11 cellular contexts compared by ENCODE assay signal in genomic region chr2:127516031-127516430, GRCh38. TPM values are rescaled to one million over a fixed set of nuclear protein-coding genes. Genes with fewer than 3 reads are reported as not detected.
DNase-seq lines count a peak whose midpoint lies in the region; ATAC-seq and TF ChIP-seq lines count a peak whose summit lies in the region.
"Had no signal": no experiment of that assay in that cellular context is flagged by ENCODE, and none has a peak within 500 bp of the region (broad histone marks: within the 10 kb centered on the region; RNA-seq: fewer than 3 reads in every experiment).

No MANE protein-coding gene starts in this region.

- H3K36me3 ChIP-seq in left lung (peaks cover 0 to 58% of the 10 kb centered on the region in 2 donors), PC-3 (ENCODE audit: low read depth, low read length) (peaks cover 46% of the 10 kb centered on the region; the same call in 1 of the 2 replicates)

- H2AFZ ChIP-seq in PC-3 (ENCODE audit: low read length), result no peak overlapping the region

- peaks cover 44% of the 10 kb centered on the region for H3K36me3 Mint-ChIP-seq in HFFc6 (ENCODE audit: low read depth)
- peaks cover 44 to 56% of the 10 kb centered on the region in 2 donors for H3K36me3 Mint-ChIP-seq in stimulated activated naive B cell treated with anti-CD40 and anti-IgM and Interleukin-4, amounts not matched to agents 10 μg/mL and 1 μg/mL and 100 μg/mL, for 72 hours

- DNase-seq in HFFc6 (peak; percentile 12), cardiac fibroblast (ENCODE audit: low read depth in 2 of 2) (peak; percentile 85 to 87), left lung (peak; percentile 87 to 89), cerebellum (ENCODE audit: low spot score) (no peak), PC-3 (no peak)
- DNase-seq in stimulated activated naive B cell treated with anti-CD40 and anti-IgM and Interleukin-4, amounts not matched to agents 10 μg/mL and 1 μg/mL and 100 μg/mL, for 72 hours, result no peak
- DNase-seq: NCI-H1694 treated with DMSO at 0.1 percent for 48 hours, retina, SW 1271 had no signal

- H3K27me3 ChIP-seq in left lung (no peaks in the 10 kb centered on the region), PC-3 (ENCODE audit: low read length) (no peaks in the 10 kb centered on the region)

- no TSS peak for BruUV-seq in PC-3 (replicated peaks; lab: Mats Ljungman, UMichigan)

- no peak overlapping the region for H3K4me3 ChIP-seq in cardiac fibroblast (replicated peaks in 1 of 2; ENCODE audit: low read depth in 2 of 2, low read length in 2 of 2)
- H3K4me3 ChIP-seq in left lung, result no peak overlapping the region
- no peak overlapping the region for H3K4me3 ChIP-seq in PC-3 (ENCODE audit: low read length)

- no peaks in the 10 kb centered on the region for H3K9me2 ChIP-seq in PC-3 (replicated peaks; ENCODE audit: low read length)

- CTCF ChIA-PET in PC-3 (lab: Charles Lee), result no interaction called here

- peak overlapping the region; percentile 33; the same call in 1 of the 2 replicates for H3K4me3 Mint-ChIP-seq in HFFc6
- no peak overlapping the region for H3K4me3 Mint-ChIP-seq in stimulated activated naive B cell treated with anti-CD40 and anti-IgM and Interleukin-4, amounts not matched to agents 10 μg/mL and 1 μg/mL and 100 μg/mL, for 72 hours

- H3K4me1 Mint-ChIP-seq in HFFc6 (ENCODE audit: low read depth), result peaks cover 66% of the 10 kb centered on the region
- peaks cover 32 to 69% of the 10 kb centered on the region in 2 donors for H3K4me1 Mint-ChIP-seq in stimulated activated naive B cell treated with anti-CD40 and anti-IgM and Interleukin-4, amounts not matched to agents 10 μg/mL and 1 μg/mL and 100 μg/mL, for 72 hours

- H3K27ac ChIP-seq in left lung, result peak overlapping the region; percentile 62 to 74
- H3K27ac ChIP-seq in PC-3 (ENCODE audit: low read length), result no peak overlapping the region

- H3F3A ChIP-seq in PC-3 (ENCODE audit: low read length, unreplicated experiment), result no peaks in the 10 kb centered on the region

- H3K4me1 ChIP-seq in left lung, result peaks cover 14 to 50% of the 10 kb centered on the region in 2 donors
- no peaks in the 10 kb centered on the region for H3K4me1 ChIP-seq in PC-3 (ENCODE audit: insufficient read depth, low read length)

- no peaks in the 10 kb centered on the region for H3K9me3 Mint-ChIP-seq in HFFc6
- H3K9me3 Mint-ChIP-seq in stimulated activated naive B cell treated with anti-CD40 and anti-IgM and Interleukin-4, amounts not matched to agents 10 μg/mL and 1 μg/mL and 100 μg/mL, for 72 hours, result no peaks in the 10 kb centered on the region

- POLR2A ChIA-PET in PC-3 (lab: Charles Lee; ENCODE audit: unreplicated experiment), result no interaction called here

- H3K27me3 Mint-ChIP-seq in HFFc6 (ENCODE audit: insufficient read depth), result peaks cover 2% of the 10 kb centered on the region; the same call in 1 of the 2 replicates
- H3K27me3 Mint-ChIP-seq in stimulated activated naive B cell treated with anti-CD40 and anti-IgM and Interleukin-4, amounts not matched to agents 10 μg/mL and 1 μg/mL and 100 μg/mL, for 72 hours, result no peaks in the 10 kb centered on the region

- no peak overlapping the region for H3K4me2 ChIP-seq in PC-3 (ENCODE audit: low read length)

- no peak overlapping the region for H3K9ac ChIP-seq in PC-3 (ENCODE audit: low read length)

- H3K79me2 ChIP-seq in PC-3 (ENCODE audit: low read length), result peaks cover 100% of the 10 kb centered on the region

- ATAC-seq in left lung, result peak; percentile 96
- no peak for ATAC-seq in stimulated activated naive B cell treated with anti-CD40 and anti-IgM and Interleukin-4, amounts not matched to agents 10 μg/mL and 1 μg/mL and 100 μg/mL, for 72 hours (replicated peaks)
- no peak for ATAC-seq in HG02840 (IDR thresholded peaks at IDR 0.05; ENCODE audit: low FRiP score, unreplicated experiment)
- ATAC-seq in GM21528 (IDR thresholded peaks at IDR 0.05; ENCODE audit: low FRiP score, unreplicated experiment), result no peak
- ATAC-seq in PC-3, result no peak

- H3K9me3 ChIP-seq in left lung (no peaks in the 10 kb centered on the region), PC-3 (ENCODE audit: low read length) (no peaks in the 10 kb centered on the region)

- H4K20me1 ChIP-seq in PC-3 (ENCODE audit: low read length), result peaks cover 19% of the 10 kb centered on the region

- H3K27ac Mint-ChIP-seq in HFFc6, result peak overlapping the region; percentile 94
- H3K27ac Mint-ChIP-seq in stimulated activated naive B cell treated with anti-CD40 and anti-IgM and Interleukin-4, amounts not matched to agents 10 μg/mL and 1 μg/mL and 100 μg/mL, for 72 hours, result peak overlapping the region; percentile 37

- intact Hi-C loops in left lung (cut with DNase I), result no loop called here
- intact Hi-C loops in PC-3 (cut with micrococcal nuclease), result no loop called here

- TF ChIP-seq CTCF in HFFc6 (IDR thresholded peaks at IDR 0.05) (no peak), cardiac fibroblast (IDR thresholded peaks at IDR 0.05; ENCODE audit: low read depth, low read length) (no peak), left lung (IDR thresholded peaks at IDR 0.05) (no peak), PC-3 (conservative IDR thresholded peaks at IDR 0.05; ENCODE audit: low read depth, low read length) (no peak)

RNA-seq across cellular contexts. Expression of gene IWS1, which starts 10.3 kb away (rescaled TPM):
- total RNA-seq in HFFc6 (2021; fragmentation: NEBNext Ultra II Directional; extraction: Animal tissue kit (Norgen Biotek cat#: 25700)), result 10 to 100 TPM; 34.7 to 44.6 (median 38.3) TPM
- total RNA-seq in left lung (10 to 100 TPM; 37.2 to 37.5 TPM), cerebellum (26.6 TPM), PC-3 (2014; rRNA removed) (51.4 and 63.6 TPM in 2 replicates)

RNA-seq across cellular contexts. Expression of gene MYO7B, which starts 19.5 kb away (rescaled TPM):
- total RNA-seq in HFFc6 (2021; fragmentation: NEBNext Ultra II Directional; extraction: Animal tissue kit (Norgen Biotek cat#: 25700)), result 1 to 10 TPM in 2 of 6 experiments, under 1 TPM in 4; 0.74 to 1.3 (median 0.98) TPM
- total RNA-seq in left lung (1 to 10 TPM in 1 of 2 donors, under 1 TPM in 1; 0.61 to 2.4 TPM), cerebellum (0.27 TPM), PC-3 (2014; rRNA removed) (28.0 and 37.8 TPM in 2 replicates)

Comparison
In these comparisons a context has a peak if more than half of its experiments do, and no peak if none do; other contexts are left out.
1. DNase-seq: peak in HFFc6 (single experiment), cardiac fibroblast (2 of 2) and left lung (2 of 2); none in stimulated activated naive B cell treated with anti-CD40 and anti-IgM and Interleukin-4, amounts not matched to agents 10 μg/mL and 1 μg/mL and 100 μg/mL, for 72 hours (single experiment), cerebellum (single experiment) and PC-3 (single experiment).